1 cellular context compared by ENCODE assay signal in the genomic region with DNA sequence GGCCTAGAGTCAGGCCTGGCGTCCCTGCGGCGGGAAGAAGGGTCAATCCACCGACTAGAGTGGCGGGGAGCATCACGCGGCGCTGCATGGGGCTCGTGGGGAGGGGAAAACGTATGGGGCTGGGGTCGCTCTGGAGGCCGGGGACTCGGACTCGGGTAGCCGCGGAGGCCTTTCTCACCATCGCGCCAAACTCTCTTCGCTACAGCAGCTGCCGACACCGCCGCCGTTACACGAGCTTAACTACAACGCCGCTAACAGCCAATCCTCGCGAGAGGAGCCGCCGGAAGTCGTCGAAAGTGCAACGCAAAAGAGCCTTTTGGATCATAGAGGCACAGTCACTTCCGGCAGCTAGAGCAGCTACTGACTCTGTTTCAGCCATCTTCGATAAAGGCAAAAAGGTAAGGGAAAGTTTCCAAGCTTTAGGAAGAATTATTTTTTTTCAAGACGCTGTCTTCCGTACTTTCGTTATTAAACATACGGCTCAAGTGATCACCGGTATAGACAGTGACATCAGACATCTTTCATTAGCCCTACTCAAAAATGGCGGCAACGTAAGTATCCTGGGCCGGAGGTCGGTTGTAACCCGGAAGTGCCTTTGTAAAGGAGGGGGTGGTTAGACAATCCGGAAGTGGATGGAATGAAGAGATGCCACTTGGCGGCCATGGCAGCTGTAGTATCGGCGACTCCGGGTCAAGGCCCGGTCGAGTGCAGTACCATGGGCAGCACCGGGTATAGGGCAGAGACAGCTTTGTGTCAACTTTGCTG.
TF ChIP-seq lines count a peak whose summit lies in the region.

A gene (minus strand): TSS at position 247 of the 765 bp plus-strand sequence. CDS start 66 bp downstream, at position 181.
A gene with protein sequence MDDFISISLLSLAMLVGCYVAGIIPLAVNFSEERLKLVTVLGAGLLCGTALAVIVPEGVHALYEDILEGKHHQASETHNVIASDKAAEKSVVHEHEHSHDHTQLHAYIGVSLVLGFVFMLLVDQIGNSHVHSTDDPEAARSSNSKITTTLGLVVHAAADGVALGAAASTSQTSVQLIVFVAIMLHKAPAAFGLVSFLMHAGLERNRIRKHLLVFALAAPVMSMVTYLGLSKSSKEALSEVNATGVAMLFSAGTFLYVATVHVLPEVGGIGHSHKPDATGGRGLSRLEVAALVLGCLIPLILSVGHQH (plus strand): TSS at position 640 of the 765 bp plus-strand sequence. CDS start 678 bp downstream, outside the sequence.

TF ChIP-seq in HepG2, 621 proteins besides CTCF, POLR2A, EP300 and RAD21 (continued from another document and continues in another):
- TF ChIP-seq DPF2 (CRISPR knock-in tag; IDR thresholded peaks at IDR 0.05; ENCODE audit: borderline replicate concordance, low read depth) (no peak), ZNF382 (CRISPR knock-in tag; IDR thresholded peaks at IDR 0.05; ENCODE audit: borderline replicate concordance) (no peak), HDAC1 (CRISPR knock-in tag; IDR thresholded peaks at IDR 0.05) (peak; percentile 75; the same call in 1 of the 2 replicates), U2AF2 (IDR thresholded peaks at IDR 0.05; ENCODE audit: low read depth, low read length) (no peak), ISL2 (CRISPR knock-in tag; IDR thresholded peaks at IDR 0.05) (no peak), HOXA5 (CRISPR knock-in tag; IDR thresholded peaks at IDR 0.05) (no peak), HCFC1 (IDR thresholded peaks at IDR 0.05; ENCODE audit: low read depth, low read length) (peak; percentile 70), ASH2L (IDR thresholded peaks at IDR 0.05; ENCODE audit: insufficient read length, low read depth, low read length) (peak; percentile 83), ZNF616 (CRISPR knock-in tag; IDR thresholded peaks at IDR 0.05; ENCODE audit: low read depth) (no peak), MAFK (conservative IDR thresholded peaks at IDR 0.05 in 1 of 2, IDR thresholded peaks at IDR 0.05 in 1 of 2; ENCODE audit: low read length in 2 of 2) (no peak), EED (CRISPR knock-in tag; IDR thresholded peaks at IDR 0.05) (no peak), BORCS8-MEF2B (CRISPR knock-in tag; IDR thresholded peaks at IDR 0.05) (peak; percentile 62; the same call in 1 of the 2 replicates), ZFP82 (CRISPR knock-in tag; IDR thresholded peaks at IDR 0.05; ENCODE audit: borderline replicate concordance) (no peak), ZNF777 (CRISPR knock-in tag; IDR thresholded peaks at IDR 0.05) (no peak; the same call in 1 of the 2 replicates), TOE1 (CRISPR knock-in tag; IDR thresholded peaks at IDR 0.05) (peak; percentile 54), ZNF776 (CRISPR knock-in tag; IDR thresholded peaks at IDR 0.05) (peak; percentile 62; the same call in 1 of the 2 replicates), ELF1 (CRISPR knock-in tag; IDR thresholded peaks at IDR 0.05) (peak; percentile 97), TSC22D2 (CRISPR knock-in tag; IDR thresholded peaks at IDR 0.05; ENCODE audit: borderline replicate concordance) (peak; percentile 34; the same call in 1 of the 2 replicates), ZNF326 (CRISPR knock-in tag; IDR thresholded peaks at IDR 0.05; ENCODE audit: borderline replicate concordance) (no peak), MYC (CRISPR knock-in tag; IDR thresholded peaks at IDR 0.05; ENCODE audit: borderline replicate concordance) (peak; percentile 73), ZNF232 (CRISPR knock-in tag; IDR thresholded peaks at IDR 0.05; ENCODE audit: borderline replicate concordance) (peak; percentile 66; the same call in 1 of the 2 replicates), ZNF713 (CRISPR knock-in tag; IDR thresholded peaks at IDR 0.05) (no peak), ZMAT3 (CRISPR knock-in tag; conservative IDR thresholded peaks at IDR 0.05) (no peak), STAT5B (CRISPR knock-in tag; IDR thresholded peaks at IDR 0.05) (no peak), ZFAT (CRISPR knock-in tag; conservative IDR thresholded peaks at IDR 0.05) (no peak), ZSCAN29 (CRISPR knock-in tag; conservative IDR thresholded peaks at IDR 0.05) (0 out of 2 replicates have a peak, but pooled peaks have one; percentile 27), HOXA3 (CRISPR knock-in tag; IDR thresholded peaks at IDR 0.05) (peak; percentile 99), ZNF720 (CRISPR knock-in tag; IDR thresholded peaks at IDR 0.05) (no peak), CENPX (CRISPR knock-in tag; IDR thresholded peaks at IDR 0.05) (no peak), GLI4 (CRISPR knock-in tag; IDR thresholded peaks at IDR 0.05; ENCODE audit: borderline replicate concordance) (peak; percentile 84; the same call in 1 of the 2 replicates), ZNF674 (CRISPR knock-in tag; IDR thresholded peaks at IDR 0.05; ENCODE audit: low read depth) (no peak), CHD2 (IDR thresholded peaks at IDR 0.05; ENCODE audit: low read depth, low read length) (peak; percentile 96), ZNF747 (CRISPR knock-in tag; IDR thresholded peaks at IDR 0.05; ENCODE audit: borderline replicate concordance) (peak; percentile 70; the same call in 1 of the 2 replicates), RXRB (CRISPR knock-in tag; IDR thresholded peaks at IDR 0.05; ENCODE audit: borderline replicate concordance) (peak; percentile 60; the same call in 1 of the 2 replicates), ZSCAN9 (CRISPR knock-in tag; IDR thresholded peaks at IDR 0.05; ENCODE audit: borderline replicate concordance) (0 out of 2 replicates have a peak, but pooled peaks have one; percentile 34), ZNF234 (CRISPR knock-in tag; conservative IDR thresholded peaks at IDR 0.05) (no peak)
- TF ChIP-seq, protein P1, sequence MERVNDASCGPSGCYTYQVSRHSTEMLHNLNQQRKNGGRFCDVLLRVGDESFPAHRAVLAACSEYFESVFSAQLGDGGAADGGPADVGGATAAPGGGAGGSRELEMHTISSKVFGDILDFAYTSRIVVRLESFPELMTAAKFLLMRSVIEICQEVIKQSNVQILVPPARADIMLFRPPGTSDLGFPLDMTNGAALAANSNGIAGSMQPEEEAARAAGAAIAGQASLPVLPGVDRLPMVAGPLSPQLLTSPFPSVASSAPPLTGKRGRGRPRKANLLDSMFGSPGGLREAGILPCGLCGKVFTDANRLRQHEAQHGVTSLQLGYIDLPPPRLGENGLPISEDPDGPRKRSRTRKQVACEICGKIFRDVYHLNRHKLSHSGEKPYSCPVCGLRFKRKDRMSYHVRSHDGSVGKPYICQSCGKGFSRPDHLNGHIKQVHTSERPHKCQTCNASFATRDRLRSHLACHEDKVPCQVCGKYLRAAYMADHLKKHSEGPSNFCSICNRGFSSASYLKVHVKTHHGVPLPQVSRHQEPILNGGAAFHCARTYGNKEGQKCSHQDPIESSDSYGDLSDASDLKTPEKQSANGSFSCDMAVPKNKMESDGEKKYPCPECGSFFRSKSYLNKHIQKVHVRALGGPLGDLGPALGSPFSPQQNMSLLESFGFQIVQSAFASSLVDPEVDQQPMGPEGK (CRISPR knock-in tag; IDR thresholded peaks at IDR 0.05), result peak; percentile 45; the same call in 1 of the 2 replicates
- TF ChIP-seq, protein P2, sequence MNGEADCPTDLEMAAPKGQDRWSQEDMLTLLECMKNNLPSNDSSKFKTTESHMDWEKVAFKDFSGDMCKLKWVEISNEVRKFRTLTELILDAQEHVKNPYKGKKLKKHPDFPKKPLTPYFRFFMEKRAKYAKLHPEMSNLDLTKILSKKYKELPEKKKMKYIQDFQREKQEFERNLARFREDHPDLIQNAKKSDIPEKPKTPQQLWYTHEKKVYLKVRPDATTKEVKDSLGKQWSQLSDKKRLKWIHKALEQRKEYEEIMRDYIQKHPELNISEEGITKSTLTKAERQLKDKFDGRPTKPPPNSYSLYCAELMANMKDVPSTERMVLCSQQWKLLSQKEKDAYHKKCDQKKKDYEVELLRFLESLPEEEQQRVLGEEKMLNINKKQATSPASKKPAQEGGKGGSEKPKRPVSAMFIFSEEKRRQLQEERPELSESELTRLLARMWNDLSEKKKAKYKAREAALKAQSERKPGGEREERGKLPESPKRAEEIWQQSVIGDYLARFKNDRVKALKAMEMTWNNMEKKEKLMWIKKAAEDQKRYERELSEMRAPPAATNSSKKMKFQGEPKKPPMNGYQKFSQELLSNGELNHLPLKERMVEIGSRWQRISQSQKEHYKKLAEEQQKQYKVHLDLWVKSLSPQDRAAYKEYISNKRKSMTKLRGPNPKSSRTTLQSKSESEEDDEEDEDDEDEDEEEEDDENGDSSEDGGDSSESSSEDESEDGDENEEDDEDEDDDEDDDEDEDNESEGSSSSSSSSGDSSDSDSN (CRISPR knock-in tag; IDR thresholded peaks at IDR 0.05), result peak; percentile 57
- TF ChIP-seq, protein P3, sequence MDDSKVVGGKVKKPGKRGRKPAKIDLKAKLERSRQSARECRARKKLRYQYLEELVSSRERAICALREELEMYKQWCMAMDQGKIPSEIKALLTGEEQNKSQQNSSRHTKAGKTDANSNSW (CRISPR knock-in tag; IDR thresholded peaks at IDR 0.05; ENCODE audit: borderline replicate concordance), result peak; percentile 21; the same call in 1 of the 2 replicates
- TF ChIP-seq, protein P4, sequence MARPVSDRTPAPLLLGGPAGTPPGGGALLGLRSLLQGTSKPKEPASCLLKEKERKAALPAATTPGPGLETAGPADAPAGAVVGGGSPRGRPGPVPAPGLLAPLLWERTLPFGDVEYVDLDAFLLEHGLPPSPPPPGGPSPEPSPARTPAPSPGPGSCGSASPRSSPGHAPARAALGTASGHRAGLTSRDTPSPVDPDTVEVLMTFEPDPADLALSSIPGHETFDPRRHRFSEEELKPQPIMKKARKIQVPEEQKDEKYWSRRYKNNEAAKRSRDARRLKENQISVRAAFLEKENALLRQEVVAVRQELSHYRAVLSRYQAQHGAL (CRISPR knock-in tag; IDR thresholded peaks at IDR 0.05; ENCODE audit: not compliant biosample characterization), result no peak
- TF ChIP-seq, protein P5, sequence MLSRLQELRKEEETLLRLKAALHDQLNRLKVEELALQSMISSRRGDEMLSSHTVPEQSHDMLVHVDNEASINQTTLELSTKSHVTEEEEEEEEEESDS (CRISPR knock-in tag; IDR thresholded peaks at IDR 0.05; ENCODE audit: borderline replicate concordance), result no peak
- TF ChIP-seq, protein P6, sequence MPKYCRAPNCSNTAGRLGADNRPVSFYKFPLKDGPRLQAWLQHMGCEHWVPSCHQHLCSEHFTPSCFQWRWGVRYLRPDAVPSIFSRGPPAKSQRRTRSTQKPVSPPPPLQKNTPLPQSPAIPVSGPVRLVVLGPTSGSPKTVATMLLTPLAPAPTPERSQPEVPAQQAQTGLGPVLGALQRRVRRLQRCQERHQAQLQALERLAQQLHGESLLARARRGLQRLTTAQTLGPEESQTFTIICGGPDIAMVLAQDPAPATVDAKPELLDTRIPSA (CRISPR knock-in tag; IDR thresholded peaks at IDR 0.05; ENCODE audit: borderline replicate concordance), result no peak; the same call in 1 of the 2 replicates
- TF ChIP-seq, protein P7, sequence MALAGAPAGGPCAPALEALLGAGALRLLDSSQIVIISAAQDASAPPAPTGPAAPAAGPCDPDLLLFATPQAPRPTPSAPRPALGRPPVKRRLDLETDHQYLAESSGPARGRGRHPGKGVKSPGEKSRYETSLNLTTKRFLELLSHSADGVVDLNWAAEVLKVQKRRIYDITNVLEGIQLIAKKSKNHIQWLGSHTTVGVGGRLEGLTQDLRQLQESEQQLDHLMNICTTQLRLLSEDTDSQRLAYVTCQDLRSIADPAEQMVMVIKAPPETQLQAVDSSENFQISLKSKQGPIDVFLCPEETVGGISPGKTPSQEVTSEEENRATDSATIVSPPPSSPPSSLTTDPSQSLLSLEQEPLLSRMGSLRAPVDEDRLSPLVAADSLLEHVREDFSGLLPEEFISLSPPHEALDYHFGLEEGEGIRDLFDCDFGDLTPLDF (CRISPR knock-in tag; IDR thresholded peaks at IDR 0.05), result 0 out of 2 replicates have a peak, but pooled peaks have one; percentile 63
- TF ChIP-seq, protein P8, sequence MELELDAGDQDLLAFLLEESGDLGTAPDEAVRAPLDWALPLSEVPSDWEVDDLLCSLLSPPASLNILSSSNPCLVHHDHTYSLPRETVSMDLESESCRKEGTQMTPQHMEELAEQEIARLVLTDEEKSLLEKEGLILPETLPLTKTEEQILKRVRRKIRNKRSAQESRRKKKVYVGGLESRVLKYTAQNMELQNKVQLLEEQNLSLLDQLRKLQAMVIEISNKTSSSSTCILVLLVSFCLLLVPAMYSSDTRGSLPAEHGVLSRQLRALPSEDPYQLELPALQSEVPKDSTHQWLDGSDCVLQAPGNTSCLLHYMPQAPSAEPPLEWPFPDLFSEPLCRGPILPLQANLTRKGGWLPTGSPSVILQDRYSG (CRISPR knock-in tag; IDR thresholded peaks at IDR 0.05), result 0 out of 2 replicates have a peak, but pooled peaks have one; percentile 0
- TF ChIP-seq, protein P9, sequence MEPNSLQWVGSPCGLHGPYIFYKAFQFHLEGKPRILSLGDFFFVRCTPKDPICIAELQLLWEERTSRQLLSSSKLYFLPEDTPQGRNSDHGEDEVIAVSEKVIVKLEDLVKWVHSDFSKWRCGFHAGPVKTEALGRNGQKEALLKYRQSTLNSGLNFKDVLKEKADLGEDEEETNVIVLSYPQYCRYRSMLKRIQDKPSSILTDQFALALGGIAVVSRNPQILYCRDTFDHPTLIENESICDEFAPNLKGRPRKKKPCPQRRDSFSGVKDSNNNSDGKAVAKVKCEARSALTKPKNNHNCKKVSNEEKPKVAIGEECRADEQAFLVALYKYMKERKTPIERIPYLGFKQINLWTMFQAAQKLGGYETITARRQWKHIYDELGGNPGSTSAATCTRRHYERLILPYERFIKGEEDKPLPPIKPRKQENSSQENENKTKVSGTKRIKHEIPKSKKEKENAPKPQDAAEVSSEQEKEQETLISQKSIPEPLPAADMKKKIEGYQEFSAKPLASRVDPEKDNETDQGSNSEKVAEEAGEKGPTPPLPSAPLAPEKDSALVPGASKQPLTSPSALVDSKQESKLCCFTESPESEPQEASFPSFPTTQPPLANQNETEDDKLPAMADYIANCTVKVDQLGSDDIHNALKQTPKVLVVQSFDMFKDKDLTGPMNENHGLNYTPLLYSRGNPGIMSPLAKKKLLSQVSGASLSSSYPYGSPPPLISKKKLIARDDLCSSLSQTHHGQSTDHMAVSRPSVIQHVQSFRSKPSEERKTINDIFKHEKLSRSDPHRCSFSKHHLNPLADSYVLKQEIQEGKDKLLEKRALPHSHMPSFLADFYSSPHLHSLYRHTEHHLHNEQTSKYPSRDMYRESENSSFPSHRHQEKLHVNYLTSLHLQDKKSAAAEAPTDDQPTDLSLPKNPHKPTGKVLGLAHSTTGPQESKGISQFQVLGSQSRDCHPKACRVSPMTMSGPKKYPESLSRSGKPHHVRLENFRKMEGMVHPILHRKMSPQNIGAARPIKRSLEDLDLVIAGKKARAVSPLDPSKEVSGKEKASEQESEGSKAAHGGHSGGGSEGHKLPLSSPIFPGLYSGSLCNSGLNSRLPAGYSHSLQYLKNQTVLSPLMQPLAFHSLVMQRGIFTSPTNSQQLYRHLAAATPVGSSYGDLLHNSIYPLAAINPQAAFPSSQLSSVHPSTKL (CRISPR knock-in tag; IDR thresholded peaks at IDR 0.05), result no peak; the same call in 1 of the 2 replicates
